Comparison of ENCODE assay signal across 21 cellular contexts in the genomic region with DNA sequence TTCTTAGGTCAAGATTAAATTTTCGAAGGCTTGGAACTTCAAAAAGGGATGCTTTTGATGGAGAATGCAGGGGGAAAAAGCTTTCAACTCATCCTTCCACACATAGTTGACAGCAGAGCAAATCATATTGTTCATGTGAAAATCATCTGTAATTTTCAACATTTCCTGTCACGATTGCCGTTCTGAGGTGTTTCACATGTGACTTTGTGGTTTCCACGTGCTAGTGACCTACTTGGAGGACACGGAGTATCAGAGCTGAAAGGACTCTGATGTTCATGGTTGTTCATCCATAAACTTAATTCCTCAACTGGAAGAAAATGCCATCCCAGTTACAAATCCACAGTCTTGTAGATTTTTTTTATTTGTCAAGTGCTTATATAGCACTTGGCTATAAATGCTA.
"Had no signal": no experiment of that assay in that cellular context is flagged by ENCODE, and none has a peak within 500 bp of the region (broad histone marks: within the 10 kb centered on the region; RNA-seq: fewer than 3 reads in every experiment).

No MANE protein-coding gene starts in this region.

- H3K4me3 ChIP-seq: MG63 had no signal

- DNase-seq: IMR-90, Karpas-422, KG1, MG63, NCI-H1092 treated with DMSO at 0.1 percent for 48 hours, NCI-H1436, NCI-H187, NCI-H2029, NCI-H2081 treated with DMSO at 0.1 percent for 48 hours, NCI-H2171, NCI-H226, NCI-H446, NCI-H510A, NCI-H524 treated with DMSO at 0.1 percent for 48 hours, NCI-H69, NCI-H774, RPMI8226, SHP77, SK-N-SH, SW 1271 had no signal

- FAIRE-seq: RCC 7860 had no signal

- H3K36me3 ChIP-seq: MG63 had no signal
